ENCODE assay signal across 8 cellular contexts in genomic region chr2:169732583-169733358, GRCh38. TPM values are rescaled to one million over a fixed set of nuclear protein-coding genes. Genes with fewer than 3 reads are reported as not detected.
DNase-seq lines count a peak whose midpoint lies in the region; ATAC-seq and TF ChIP-seq lines count a peak whose summit lies in the region.

No MANE protein-coding gene starts in this region.

- intact Hi-C loops in activated T-helper 2 cell treated with anti-CD3 and anti-CD28 coated beads, Interferon-gamma antibody, Interleukin-2, Interleukin-4, amounts not matched to agents 10 μg/mL and 5 μg/mL and 100 μg/mL, durations not matched to agents 14 hours and 24 hours and 36 hours (cut with micrococcal nuclease), result loop anchor here (2.0 to 5.0 kb wide), 2 partner anchors 38 to 145 kb away; partner anchors contain the start of genes CFAP210 and PHOSPHO2

- no peaks in the 10 kb centered on the region for H3K9me3 ChIP-seq in iPS-20b (ENCODE audit: insufficient read depth, low read depth, low read length)
- H3K9me3 ChIP-seq in suprapubic skin, result no peaks in the 10 kb centered on the region

- peaks cover 17% of the 10 kb centered on the region for H3K4me1 Mint-ChIP-seq in activated T-cell treated with anti-CD3 and anti-CD28 coated beads, Interleukin-2, amount 50 U/mL, for 24 hours (ENCODE audit: low read depth)
- peaks cover 20% of the 10 kb centered on the region for H3K4me1 Mint-ChIP-seq in activated T-helper 2 cell treated with anti-CD3 and anti-CD28 coated beads, Interferon-gamma antibody, Interleukin-2, Interleukin-4, amounts not matched to agents 10 μg/mL and 5 μg/mL and 100 μg/mL, durations not matched to agents 14 hours and 24 hours and 36 hours (ENCODE audit: low read depth)

- H3K9ac ChIP-seq in iPS-20b (ENCODE audit: low read depth, low read length), result peak overlapping the region; percentile 75; the same call in 1 of the 2 replicates

- no peak for ATAC-seq in GM19463 (IDR thresholded peaks at IDR 0.05; ENCODE audit: unreplicated experiment)

- TF ChIP-seq CTCF in suprapubic skin (IDR thresholded peaks at IDR 0.05), result no peak

- TF ChIP-seq EP300 in suprapubic skin (IDR thresholded peaks at IDR 0.05), result no peak

- H3K4me3 Mint-ChIP-seq in activated T-cell treated with anti-CD3 and anti-CD28 coated beads, Interleukin-2, amount 50 U/mL, for 24 hours, result peak overlapping the region; percentile 85
- peak overlapping the region; percentile 92 for H3K4me3 Mint-ChIP-seq in activated T-helper 2 cell treated with anti-CD3 and anti-CD28 coated beads, Interferon-gamma antibody, Interleukin-2, Interleukin-4, amounts not matched to agents 10 μg/mL and 5 μg/mL and 100 μg/mL, durations not matched to agents 14 hours and 24 hours and 36 hours (ENCODE audit: low read depth)

- H3K27me3 ChIP-seq in iPS-20b (ENCODE audit: insufficient read depth, low read length) (peaks cover 14% of the 10 kb centered on the region), suprapubic skin (no peaks in the 10 kb centered on the region)

- peaks cover 47% of the 10 kb centered on the region for H3K27me3 Mint-ChIP-seq in activated T-cell treated with anti-CD3 and anti-CD28 coated beads, Interleukin-2, amount 50 U/mL, for 24 hours
- H3K27me3 Mint-ChIP-seq in activated T-helper 2 cell treated with anti-CD3 and anti-CD28 coated beads, Interferon-gamma antibody, Interleukin-2, Interleukin-4, amounts not matched to agents 10 μg/mL and 5 μg/mL and 100 μg/mL, durations not matched to agents 14 hours and 24 hours and 36 hours (ENCODE audit: low read depth), result peaks cover 35% of the 10 kb centered on the region

- TF ChIP-seq POLR2A in suprapubic skin (IDR thresholded peaks at IDR 0.05), result no peak

- H3K36me3 ChIP-seq in iPS-20b (ENCODE audit: insufficient read depth, low read depth, low read length) (peaks cover 19% of the 10 kb centered on the region; the same call in 1 of the 2 replicates), suprapubic skin (no peaks in the 10 kb centered on the region)

- H3K4me3 ChIP-seq in iPS-20b (ENCODE audit: low read length), result peak overlapping the region; percentile 80
- peak overlapping the region; percentile 74 for H3K4me3 ChIP-seq in suprapubic skin

- WGBS in suprapubic skin, result 64% methylated on average over 13 of the region's 13 CpGs

- DNase-seq in activated T-cell treated with anti-CD3 and anti-CD28 coated beads, Interleukin-2, amount 50 U/mL, for 24 hours, result no peak
- DNase-seq in activated T-cell treated with anti-CD3 and anti-CD28 coated beads, Interleukin-2, amount 50 U/mL, for 48 hours, result no peak
- DNase-seq in activated T-helper 2 cell treated with anti-CD3 and anti-CD28 coated beads, Interferon-gamma antibody, Interleukin-2, Interleukin-4, amounts not matched to agents 10 μg/mL and 5 μg/mL and 100 μg/mL, durations not matched to agents 14 hours and 24 hours and 36 hours (ENCODE audit: low spot score), result no peak
- DNase-seq in suprapubic skin (ENCODE audit: low spot score in 2 of 2) (no peak), LoVo (ENCODE audit: low spot score) (no peak), DMS79 (lab: John Stamatoyannopoulos, UW) (no peak)

- H3K36me3 Mint-ChIP-seq in activated T-cell treated with anti-CD3 and anti-CD28 coated beads, Interleukin-2, amount 50 U/mL, for 24 hours (ENCODE audit: low read depth), result peaks cover 2% of the 10 kb centered on the region
- no peaks in the 10 kb centered on the region for H3K36me3 Mint-ChIP-seq in activated T-helper 2 cell treated with anti-CD3 and anti-CD28 coated beads, Interferon-gamma antibody, Interleukin-2, Interleukin-4, amounts not matched to agents 10 μg/mL and 5 μg/mL and 100 μg/mL, durations not matched to agents 14 hours and 24 hours and 36 hours (ENCODE audit: low read depth)

- H3K27ac ChIP-seq in iPS-20b (ENCODE audit: low read length), result no peak overlapping the region
- no peak overlapping the region for H3K27ac ChIP-seq in suprapubic skin

- H3K27ac Mint-ChIP-seq in activated T-cell treated with anti-CD3 and anti-CD28 coated beads, Interleukin-2, amount 50 U/mL, for 24 hours, result no peak overlapping the region
- H3K27ac Mint-ChIP-seq in activated T-helper 2 cell treated with anti-CD3 and anti-CD28 coated beads, Interferon-gamma antibody, Interleukin-2, Interleukin-4, amounts not matched to agents 10 μg/mL and 5 μg/mL and 100 μg/mL, durations not matched to agents 14 hours and 24 hours and 36 hours, result no peak overlapping the region

- no peaks in the 10 kb centered on the region for H3K9me3 Mint-ChIP-seq in activated T-cell treated with anti-CD3 and anti-CD28 coated beads, Interleukin-2, amount 50 U/mL, for 24 hours
- no peaks in the 10 kb centered on the region for H3K9me3 Mint-ChIP-seq in activated T-helper 2 cell treated with anti-CD3 and anti-CD28 coated beads, Interferon-gamma antibody, Interleukin-2, Interleukin-4, amounts not matched to agents 10 μg/mL and 5 μg/mL and 100 μg/mL, durations not matched to agents 14 hours and 24 hours and 36 hours

- peaks cover 15% of the 10 kb centered on the region for H3K4me1 ChIP-seq in iPS-20b (ENCODE audit: insufficient read depth, low read length)
- peaks cover 8% of the 10 kb centered on the region for H3K4me1 ChIP-seq in suprapubic skin

RNA-seq across cellular contexts. Expression of gene KLHL23, which starts 0.9 kb away (rescaled TPM):
- total RNA-seq in activated T-helper 2 cell treated with anti-CD3 and anti-CD28 coated beads, Interferon-gamma antibody, Interleukin-2, Interleukin-4, amounts not matched to agents 10 μg/mL and 5 μg/mL and 100 μg/mL, durations not matched to agents 14 hours and 24 hours and 36 hours, result 7.6 and 8.3 TPM in 2 replicates
- total RNA-seq in suprapubic skin, result 1 to 10 TPM in 3 of 4 donors, under 1 TPM in 1; 0.98 to 4.2 (median 3.3) TPM

RNA-seq across cellular contexts. Expression of gene PHOSPHO2, which starts 38.5 kb away (rescaled TPM):
- total RNA-seq in activated T-helper 2 cell treated with anti-CD3 and anti-CD28 coated beads, Interferon-gamma antibody, Interleukin-2, Interleukin-4, amounts not matched to agents 10 μg/mL and 5 μg/mL and 100 μg/mL, durations not matched to agents 14 hours and 24 hours and 36 hours, result 3.7 and 4.2 TPM in 2 replicates
- 1 to 10 TPM; 3.5 to 5.6 (median 4.4) TPM for total RNA-seq in suprapubic skin

RNA-seq across cellular contexts. Expression of gene CFAP210, which starts 38.6 kb away (rescaled TPM):
- total RNA-seq in activated T-helper 2 cell treated with anti-CD3 and anti-CD28 coated beads, Interferon-gamma antibody, Interleukin-2, Interleukin-4, amounts not matched to agents 10 μg/mL and 5 μg/mL and 100 μg/mL, durations not matched to agents 14 hours and 24 hours and 36 hours, result not detected in 2 replicates
- not detected for total RNA-seq in suprapubic skin
